Comparison of ENCODE assay signal across 1 cellular context in the genomic region with DNA sequence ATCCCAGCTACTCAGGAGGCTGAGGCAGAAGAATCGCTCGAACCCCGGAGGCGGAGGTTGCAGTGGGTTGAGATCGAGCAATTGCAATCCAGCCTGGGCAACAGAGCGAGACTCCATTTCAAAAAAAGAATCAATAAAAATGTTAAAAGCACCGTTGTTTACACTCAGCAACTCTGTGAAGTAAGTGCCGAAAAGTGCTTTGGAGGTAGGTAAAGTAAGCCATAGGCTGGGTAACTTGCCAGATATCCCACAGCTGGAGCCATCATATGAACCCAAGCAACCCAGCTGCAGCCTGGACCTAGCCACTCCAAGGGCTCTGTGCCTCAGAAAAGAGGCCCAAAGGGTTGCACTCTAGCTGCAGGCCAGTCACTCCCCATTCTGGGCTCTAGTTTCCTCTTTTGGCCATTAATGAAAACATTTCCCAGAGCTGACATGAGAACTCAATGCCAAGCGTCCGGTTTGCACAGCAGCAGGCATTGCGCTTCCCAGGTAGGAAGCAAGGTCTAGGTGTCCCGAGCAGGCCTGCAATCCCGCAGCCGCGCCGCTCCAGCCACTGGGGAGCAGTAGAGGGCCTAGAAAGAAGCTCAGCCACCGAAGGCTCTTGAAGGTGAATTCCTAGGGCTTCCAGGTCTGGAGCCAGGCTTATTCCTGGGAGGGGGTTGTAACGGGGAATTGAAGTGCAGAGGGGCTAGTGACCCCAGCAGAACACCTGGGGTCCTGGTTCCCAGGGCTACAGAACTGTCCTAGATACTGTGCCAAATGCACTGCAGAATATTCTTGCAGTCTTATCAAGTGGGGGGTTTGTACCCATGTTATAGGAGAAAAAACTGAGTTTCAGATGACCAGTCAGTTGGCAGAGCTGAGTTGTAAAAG.
TF ChIP-seq lines count a peak whose summit lies in the region.

No MANE protein-coding gene starts in this region.

TF ChIP-seq in GM12878, 131 proteins besides CTCF, POLR2A, EP300 and RAD21:
- TF ChIP-seq EED (IDR thresholded peaks at IDR 0.05; ENCODE audit: low read depth) = peak; percentile 85; the same call in 1 of the 2 replicates
- no peak for TF ChIP-seq NFYA (IDR thresholded peaks at IDR 0.05; ENCODE audit: borderline replicate concordance, low read depth, low read length)
- 0 out of 2 replicates have a peak, but pooled peaks have one; percentile 36 for TF ChIP-seq ZBED1 (IDR thresholded peaks at IDR 0.05; ENCODE audit: borderline replicate concordance)
- TF ChIP-seq POLR2AphosphoS2 (IDR thresholded peaks at IDR 0.05; ENCODE audit: low read depth, low read length) = peak; percentile 53; the same call in 1 of the 2 replicates
- 0 out of 4 replicates have a peak, but pooled peaks of 1 of the 2 experiments have one; percentile 10 for TF ChIP-seq ETV6 (conservative IDR thresholded peaks at IDR 0.05 in 1 of 2, IDR thresholded peaks at IDR 0.05 in 1 of 2; ENCODE audit: borderline replicate concordance in 1 of 2, low read depth in 1 of 2)
- 0 out of 2 replicates have a peak, but pooled peaks have one; percentile 12 for TF ChIP-seq CBFB (IDR thresholded peaks at IDR 0.05; ENCODE audit: low read depth)
- TF ChIP-seq HDGF (IDR thresholded peaks at IDR 0.05) = no peak
- 0 out of 2 replicates have a peak, but pooled peaks have one; percentile 15 for TF ChIP-seq SMAD5 (IDR thresholded peaks at IDR 0.05; ENCODE audit: low read depth)
- TF ChIP-seq IKZF2 (IDR thresholded peaks at IDR 0.05) = peak; percentile 75 to 83
- no peak for TF ChIP-seq IRF4 (IDR thresholded peaks at IDR 0.05; ENCODE audit: low read depth, low read length)
- TF ChIP-seq BHLHE40 (IDR thresholded peaks at IDR 0.05; ENCODE audit: borderline replicate concordance in 1 of 2, low read depth in 2 of 2, low read length in 1 of 2) = peak; percentile 21 to 60; a peak in 1 of 4 replicates
- peak; percentile 87 for TF ChIP-seq SMC3 (IDR thresholded peaks at IDR 0.05; ENCODE audit: borderline replicate concordance, low read length)
- TF ChIP-seq TCF12 (IDR thresholded peaks at IDR 0.05; ENCODE audit: low read depth, low read length) = 0 out of 2 replicates have a peak, but pooled peaks have one; percentile 9
- peak; percentile 33; the same call in 1 of the 2 replicates for TF ChIP-seq FOXM1 (IDR thresholded peaks at IDR 0.05; ENCODE audit: low read depth, low read length)
- no peak for TF ChIP-seq SRF (IDR thresholded peaks at IDR 0.05; ENCODE audit: low read depth in 2 of 2, low read length in 2 of 2)
- TF ChIP-seq, protein P1, sequence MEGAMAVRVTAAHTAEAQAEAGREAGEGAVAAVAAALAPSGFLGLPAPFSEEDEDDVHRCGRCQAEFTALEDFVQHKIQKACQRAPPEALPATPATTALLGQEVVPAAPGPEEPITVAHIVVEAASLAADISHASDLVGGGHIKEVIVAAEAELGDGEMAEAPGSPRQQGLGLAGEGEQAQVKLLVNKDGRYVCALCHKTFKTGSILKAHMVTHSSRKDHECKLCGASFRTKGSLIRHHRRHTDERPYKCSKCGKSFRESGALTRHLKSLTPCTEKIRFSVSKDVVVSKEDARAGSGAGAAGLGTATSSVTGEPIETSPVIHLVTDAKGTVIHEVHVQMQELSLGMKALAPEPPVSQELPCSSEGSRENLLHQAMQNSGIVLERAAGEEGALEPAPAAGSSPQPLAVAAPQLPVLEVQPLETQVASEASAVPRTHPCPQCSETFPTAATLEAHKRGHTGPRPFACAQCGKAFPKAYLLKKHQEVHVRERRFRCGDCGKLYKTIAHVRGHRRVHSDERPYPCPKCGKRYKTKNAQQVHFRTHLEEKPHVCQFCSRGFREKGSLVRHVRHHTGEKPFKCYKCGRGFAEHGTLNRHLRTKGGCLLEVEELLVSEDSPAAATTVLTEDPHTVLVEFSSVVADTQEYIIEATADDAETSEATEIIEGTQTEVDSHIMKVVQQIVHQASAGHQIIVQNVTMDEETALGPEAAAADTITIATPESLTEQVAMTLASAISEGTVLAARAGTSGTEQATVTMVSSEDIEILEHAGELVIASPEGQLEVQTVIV (IDR thresholded peaks at IDR 0.05; ENCODE audit: borderline replicate concordance, partially characterized antibody) = no peak
- no peak for TF ChIP-seq MYB (IDR thresholded peaks at IDR 0.05; ENCODE audit: borderline replicate concordance, low read depth, low read length)
- TF ChIP-seq, protein P2, sequence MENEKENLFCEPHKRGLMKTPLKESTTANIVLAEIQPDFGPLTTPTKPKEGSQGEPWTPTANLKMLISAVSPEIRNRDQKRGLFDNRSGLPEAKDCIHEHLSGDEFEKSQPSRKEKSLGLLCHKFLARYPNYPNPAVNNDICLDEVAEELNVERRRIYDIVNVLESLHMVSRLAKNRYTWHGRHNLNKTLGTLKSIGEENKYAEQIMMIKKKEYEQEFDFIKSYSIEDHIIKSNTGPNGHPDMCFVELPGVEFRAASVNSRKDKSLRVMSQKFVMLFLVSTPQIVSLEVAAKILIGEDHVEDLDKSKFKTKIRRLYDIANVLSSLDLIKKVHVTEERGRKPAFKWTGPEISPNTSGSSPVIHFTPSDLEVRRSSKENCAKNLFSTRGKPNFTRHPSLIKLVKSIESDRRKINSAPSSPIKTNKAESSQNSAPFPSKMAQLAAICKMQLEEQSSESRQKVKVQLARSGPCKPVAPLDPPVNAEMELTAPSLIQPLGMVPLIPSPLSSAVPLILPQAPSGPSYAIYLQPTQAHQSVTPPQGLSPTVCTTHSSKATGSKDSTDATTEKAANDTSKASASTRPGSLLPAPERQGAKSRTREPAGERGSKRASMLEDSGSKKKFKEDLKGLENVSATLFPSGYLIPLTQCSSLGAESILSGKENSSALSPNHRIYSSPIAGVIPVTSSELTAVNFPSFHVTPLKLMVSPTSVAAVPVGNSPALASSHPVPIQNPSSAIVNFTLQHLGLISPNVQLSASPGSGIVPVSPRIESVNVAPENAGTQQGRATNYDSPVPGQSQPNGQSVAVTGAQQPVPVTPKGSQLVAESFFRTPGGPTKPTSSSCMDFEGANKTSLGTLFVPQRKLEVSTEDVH (IDR thresholded peaks at IDR 0.05; ENCODE audit: low read depth, partially characterized antibody) = peak; percentile 49
- peak; percentile 78; the same call in 2 of the 3 replicates for TF ChIP-seq POU2F2 (IDR thresholded peaks at IDR 0.05; ENCODE audit: borderline replicate concordance, low read depth, low read length)
- TF ChIP-seq, protein P3, sequence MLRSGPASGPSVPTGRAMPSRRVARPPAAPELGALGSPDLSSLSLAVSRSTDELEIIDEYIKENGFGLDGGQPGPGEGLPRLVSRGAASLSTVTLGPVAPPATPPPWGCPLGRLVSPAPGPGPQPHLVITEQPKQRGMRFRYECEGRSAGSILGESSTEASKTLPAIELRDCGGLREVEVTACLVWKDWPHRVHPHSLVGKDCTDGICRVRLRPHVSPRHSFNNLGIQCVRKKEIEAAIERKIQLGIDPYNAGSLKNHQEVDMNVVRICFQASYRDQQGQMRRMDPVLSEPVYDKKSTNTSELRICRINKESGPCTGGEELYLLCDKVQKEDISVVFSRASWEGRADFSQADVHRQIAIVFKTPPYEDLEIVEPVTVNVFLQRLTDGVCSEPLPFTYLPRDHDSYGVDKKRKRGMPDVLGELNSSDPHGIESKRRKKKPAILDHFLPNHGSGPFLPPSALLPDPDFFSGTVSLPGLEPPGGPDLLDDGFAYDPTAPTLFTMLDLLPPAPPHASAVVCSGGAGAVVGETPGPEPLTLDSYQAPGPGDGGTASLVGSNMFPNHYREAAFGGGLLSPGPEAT (IDR thresholded peaks at IDR 0.05; ENCODE audit: low read depth) = peak; percentile 44; the same call in 1 of the 2 replicates
- peak; percentile 35; the same call in 1 of the 2 replicates for TF ChIP-seq RUNX3 (IDR thresholded peaks at IDR 0.05; ENCODE audit: low read length)
- 0 out of 2 replicates have a peak, but pooled peaks have one; percentile 36 for TF ChIP-seq RB1 (IDR thresholded peaks at IDR 0.05; ENCODE audit: borderline replicate concordance)
- no peak for TF ChIP-seq FOS (IDR thresholded peaks at IDR 0.05; ENCODE audit: borderline replicate concordance, extremely low read depth, insufficient read length)
- peak; percentile 86 for TF ChIP-seq IKZF1 (conservative IDR thresholded peaks at IDR 0.05)
- TF ChIP-seq PML (IDR thresholded peaks at IDR 0.05; ENCODE audit: low read length) = no peak
- TF ChIP-seq, protein P4, sequence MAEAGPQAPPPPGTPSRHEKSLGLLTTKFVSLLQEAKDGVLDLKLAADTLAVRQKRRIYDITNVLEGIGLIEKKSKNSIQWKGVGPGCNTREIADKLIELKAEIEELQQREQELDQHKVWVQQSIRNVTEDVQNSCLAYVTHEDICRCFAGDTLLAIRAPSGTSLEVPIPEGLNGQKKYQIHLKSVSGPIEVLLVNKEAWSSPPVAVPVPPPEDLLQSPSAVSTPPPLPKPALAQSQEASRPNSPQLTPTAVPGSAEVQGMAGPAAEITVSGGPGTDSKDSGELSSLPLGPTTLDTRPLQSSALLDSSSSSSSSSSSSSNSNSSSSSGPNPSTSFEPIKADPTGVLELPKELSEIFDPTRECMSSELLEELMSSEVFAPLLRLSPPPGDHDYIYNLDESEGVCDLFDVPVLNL (IDR thresholded peaks at IDR 0.05; ENCODE audit: low read depth, low read length) = no peak; the same call in 1 of the 2 replicates
- TF ChIP-seq, protein P5, sequence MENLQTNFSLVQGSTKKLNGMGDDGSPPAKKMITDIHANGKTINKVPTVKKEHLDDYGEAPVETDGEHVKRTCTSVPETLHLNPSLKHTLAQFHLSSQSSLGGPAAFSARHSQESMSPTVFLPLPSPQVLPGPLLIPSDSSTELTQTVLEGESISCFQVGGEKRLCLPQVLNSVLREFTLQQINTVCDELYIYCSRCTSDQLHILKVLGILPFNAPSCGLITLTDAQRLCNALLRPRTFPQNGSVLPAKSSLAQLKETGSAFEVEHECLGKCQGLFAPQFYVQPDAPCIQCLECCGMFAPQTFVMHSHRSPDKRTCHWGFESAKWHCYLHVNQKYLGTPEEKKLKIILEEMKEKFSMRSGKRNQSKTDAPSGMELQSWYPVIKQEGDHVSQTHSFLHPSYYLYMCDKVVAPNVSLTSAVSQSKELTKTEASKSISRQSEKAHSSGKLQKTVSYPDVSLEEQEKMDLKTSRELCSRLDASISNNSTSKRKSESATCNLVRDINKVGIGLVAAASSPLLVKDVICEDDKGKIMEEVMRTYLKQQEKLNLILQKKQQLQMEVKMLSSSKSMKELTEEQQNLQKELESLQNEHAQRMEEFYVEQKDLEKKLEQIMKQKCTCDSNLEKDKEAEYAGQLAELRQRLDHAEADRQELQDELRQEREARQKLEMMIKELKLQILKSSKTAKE (IDR thresholded peaks at IDR 0.05; ENCODE audit: low read depth, poor library complexity, severe bottlenecking) = peak; percentile 21
- peak; percentile 36; the same call in 1 of the 2 replicates for TF ChIP-seq GATAD2B (conservative IDR thresholded peaks at IDR 0.05; ENCODE audit: low read depth)
- TF ChIP-seq, protein P6, sequence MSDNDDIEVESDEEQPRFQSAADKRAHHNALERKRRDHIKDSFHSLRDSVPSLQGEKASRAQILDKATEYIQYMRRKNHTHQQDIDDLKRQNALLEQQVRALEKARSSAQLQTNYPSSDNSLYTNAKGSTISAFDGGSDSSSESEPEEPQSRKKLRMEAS (IDR thresholded peaks at IDR 0.05; ENCODE audit: low read depth, low read length) = 0 out of 2 replicates have a peak, but pooled peaks have one; percentile 39
- TF ChIP-seq SMARCA5 (IDR thresholded peaks at IDR 0.05) = no peak; the same call in 1 of the 2 replicates
- peak; percentile 69; the same call in 1 of the 2 replicates for TF ChIP-seq MTA3 (IDR thresholded peaks at IDR 0.05; ENCODE audit: borderline replicate concordance, low read length)
- 0 out of 2 replicates have a peak, but pooled peaks have one; percentile 25 for TF ChIP-seq BACH1 (IDR thresholded peaks at IDR 0.05; ENCODE audit: borderline replicate concordance)
- 0 out of 2 replicates have a peak, but pooled peaks have one; percentile 4 for TF ChIP-seq CREB1 (IDR thresholded peaks at IDR 0.05; ENCODE audit: low read depth)
- peak; percentile 64 for TF ChIP-seq POLR2AphosphoS5 (IDR thresholded peaks at IDR 0.05; ENCODE audit: low read length)
- TF ChIP-seq, protein P7, sequence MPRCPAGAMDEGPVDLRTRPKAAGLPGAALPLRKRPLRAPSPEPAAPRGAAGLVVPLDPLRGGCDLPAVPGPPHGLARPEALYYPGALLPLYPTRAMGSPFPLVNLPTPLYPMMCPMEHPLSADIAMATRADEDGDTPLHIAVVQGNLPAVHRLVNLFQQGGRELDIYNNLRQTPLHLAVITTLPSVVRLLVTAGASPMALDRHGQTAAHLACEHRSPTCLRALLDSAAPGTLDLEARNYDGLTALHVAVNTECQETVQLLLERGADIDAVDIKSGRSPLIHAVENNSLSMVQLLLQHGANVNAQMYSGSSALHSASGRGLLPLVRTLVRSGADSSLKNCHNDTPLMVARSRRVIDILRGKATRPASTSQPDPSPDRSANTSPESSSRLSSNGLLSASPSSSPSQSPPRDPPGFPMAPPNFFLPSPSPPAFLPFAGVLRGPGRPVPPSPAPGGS (IDR thresholded peaks at IDR 0.05; ENCODE audit: borderline replicate concordance, insufficient read depth, low read depth, low read length, poor library complexity, severe bottlenecking) = peak; percentile 64
